In the genomic region with DNA sequence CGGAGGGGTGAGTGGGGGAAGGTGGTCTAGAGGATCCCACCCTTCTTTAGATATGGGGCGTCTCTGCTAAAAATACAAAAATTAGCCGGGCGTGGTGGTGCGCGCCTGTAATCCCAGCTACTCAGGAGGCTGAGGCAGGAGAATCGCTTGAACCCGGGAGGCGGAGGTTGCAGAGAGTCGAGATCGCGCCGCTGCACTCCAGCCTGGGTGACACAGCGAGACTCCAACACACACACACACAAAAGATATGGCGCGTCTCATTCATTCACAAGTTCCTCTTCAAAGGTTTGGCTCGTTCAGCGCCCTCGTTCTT, we compare ENCODE assay signal across 6 cellular contexts. TPM values are rescaled to one million over a fixed set of nuclear protein-coding genes. Genes with fewer than 3 reads are reported as not detected.
DNase-seq lines count a peak whose midpoint lies in the region; TF ChIP-seq lines count a peak whose summit lies in the region.
"Not testable (repeated sequence)": the region's sequence is repeated elsewhere in the genome, so short reads cannot be mapped to it uniquely, and the experiment has no call there.

No MANE protein-coding gene starts in this region.

- intact Hi-C loops in Calu3 (cut with micrococcal nuclease; ENCODE audit: unreplicated experiment): not testable (repeated sequence)
- intact Hi-C loops in spleen (cut with DNase I; ENCODE audit: low total_unique reads): loop anchor here (5.0 kb wide), 1 partner anchor 38 kb away; a partner anchor contains a TSS

- H3K27me3 Mint-ChIP-seq in Calu3 (ENCODE audit: unreplicated experiment); activated naive CD8-positive, alpha-beta T cell treated with anti-CD3 and anti-CD28 coated beads for 36 hours: not testable (repeated sequence)

- peaks cover 16% of the 10 kb centered on the region for H3K4me1 Mint-ChIP-seq in Calu3 (ENCODE audit: low read depth, unreplicated experiment)
- H3K4me1 Mint-ChIP-seq in activated naive CD8-positive, alpha-beta T cell treated with anti-CD3 and anti-CD28 coated beads for 36 hours: peaks cover 21% of the 10 kb centered on the region

- peak overlapping the region; percentile 82 to 92 (median 88) for H3K27ac ChIP-seq in Peyer's patch
- peak overlapping the region; percentile 75 to 97 (median 90) for H3K27ac ChIP-seq in spleen

- not testable (repeated sequence) for H3K9me3 ChIP-seq in Peyer's patch; mononuclear cell (ENCODE audit: low read depth, low read length); spleen

- 1 to 12% (median 7%) methylated on average over 13 to 19 of the region's 19 CpGs for WGBS in spleen, 5 donors

- H3K9me3 Mint-ChIP-seq in Calu3 (ENCODE audit: low read depth, unreplicated experiment); activated naive CD8-positive, alpha-beta T cell treated with anti-CD3 and anti-CD28 coated beads for 36 hours: not testable (repeated sequence)

- peaks cover 37% of the 10 kb centered on the region for H3K36me3 Mint-ChIP-seq in Calu3 (ENCODE audit: insufficient read depth, unreplicated experiment)
- not testable (repeated sequence) for H3K36me3 Mint-ChIP-seq in activated naive CD8-positive, alpha-beta T cell treated with anti-CD3 and anti-CD28 coated beads for 36 hours

- H3K27ac Mint-ChIP-seq in Calu3 (ENCODE audit: unreplicated experiment): peak overlapping the region; percentile 98
- peak overlapping the region; percentile 94 for H3K27ac Mint-ChIP-seq in activated naive CD8-positive, alpha-beta T cell treated with anti-CD3 and anti-CD28 coated beads for 36 hours

- peaks cover 3 to 35% (median 18%) of the 10 kb centered on the region in 4 donors for H3K4me1 ChIP-seq in Peyer's patch
- H3K4me1 ChIP-seq in mononuclear cell (ENCODE audit: insufficient read depth, low read length): peaks cover 55% of the 10 kb centered on the region
- peaks cover 27 to 48% (median 37%) of the 10 kb centered on the region in 6 donors for H3K4me1 ChIP-seq in spleen

- CTCF ChIA-PET in Calu3 (lab: Charles Lee): not testable (repeated sequence)

- not testable (repeated sequence) for BruUV-seq in Calu3 (replicated peaks; lab: Mats Ljungman, UMichigan)

- not testable (repeated sequence) for TF ChIP-seq POLR2A in Peyer's patch (IDR thresholded peaks at IDR 0.05); spleen (IDR thresholded peaks at IDR 0.05)

- TF ChIP-seq CTCF in Calu3 (IDR thresholded peaks at IDR 0.05; ENCODE audit: unreplicated experiment); Peyer's patch (IDR thresholded peaks at IDR 0.05); spleen (IDR thresholded peaks at IDR 0.05 in 8 of 11, conservative IDR thresholded peaks at IDR 0.05 in 3 of 11): not testable (repeated sequence)

- H3K4me3 Mint-ChIP-seq in Calu3 (ENCODE audit: low read depth, unreplicated experiment): peak overlapping the region; percentile 96
- H3K4me3 Mint-ChIP-seq in activated naive CD8-positive, alpha-beta T cell treated with anti-CD3 and anti-CD28 coated beads for 36 hours: peak overlapping the region; percentile 92

- not testable (repeated sequence) for DNase-seq in Calu3; Peyer's patch; activated naive CD8-positive, alpha-beta T cell treated with anti-CD3 and anti-CD28 coated beads for 36 hours; spleen
- peak; percentile 23 for DNase-seq in fibroblast of gingiva (ENCODE audit: low read depth)

- H3K36me3 ChIP-seq in Peyer's patch, spleen: not testable (repeated sequence)

- H3K4me3 ChIP-seq in Peyer's patch: peak overlapping the region; percentile 90 to 98 (median 92)
- peak overlapping the region; percentile 85 for H3K4me3 ChIP-seq in mononuclear cell (ENCODE audit: low read length)
- H3K4me3 ChIP-seq in spleen: peak overlapping the region; percentile 23 to 97 (median 84)

- not testable (repeated sequence) for H3K27me3 ChIP-seq in Peyer's patch; mononuclear cell (ENCODE audit: insufficient read depth, low read length); spleen (replicated peaks in 1 of 7)

RNA-seq across cellular contexts. Expression of a gene that starts 1.6 kb away (rescaled TPM):
- total RNA-seq in Calu3 (2022): 354 and 394 TPM in 2 replicates
- total RNA-seq in Peyer's patch: 100 to 1,000 TPM; 149 to 501 (median 469) TPM
- total RNA-seq in activated naive CD8-positive, alpha-beta T cell treated with anti-CD3 and anti-CD28 coated beads for 36 hours: 100 to 1,000 TPM; 167 to 168 TPM
- total RNA-seq in mononuclear cell: 94.2 TPM
- total RNA-seq in spleen: 100 to 1,000 TPM; 180 to 307 (median 274) TPM
- 100 to 1,000 TPM in 2 of 3 donors, 10 to 100 TPM in 1; 95.3 to 141 (median 139) TPM for polyA plus RNA-seq in spleen

RNA-seq across cellular contexts. Expression of a gene that starts 18.9 kb away (rescaled TPM):
- total RNA-seq in Calu3 (2022): 0.09 and 0.32 TPM in 2 replicates
- total RNA-seq in Peyer's patch: not detected
- under 1 TPM; 0.31 to 0.34 TPM for total RNA-seq in activated naive CD8-positive, alpha-beta T cell treated with anti-CD3 and anti-CD28 coated beads for 36 hours
- 0.21 TPM for total RNA-seq in mononuclear cell
- total RNA-seq in spleen: 1 to 10 TPM in 1 of 7 donors, under 1 TPM in 4, not detected in 2; 0.19 to 1.1 (median 0.54) TPM
- polyA plus RNA-seq in spleen: under 1 TPM; 0.09 to 0.19 (median 0.11) TPM

RNA-seq across cellular contexts. Expression of a gene that starts 26.9 kb away (rescaled TPM):
- 0.42 TPM in 1 of 2 replicates, not detected in the other for total RNA-seq in Calu3 (2022)
- 1 to 10 TPM in 2 of 4 donors, not detected in 2; 2.8 to 4.0 TPM for total RNA-seq in Peyer's patch
- total RNA-seq in activated naive CD8-positive, alpha-beta T cell treated with anti-CD3 and anti-CD28 coated beads for 36 hours: 10 to 100 TPM; 42.0 to 49.0 TPM
- 63.7 TPM for total RNA-seq in mononuclear cell
- total RNA-seq in spleen: 10 to 100 TPM in 4 of 7 donors, 1 to 10 TPM in 3; 3.9 to 19.5 (median 13.5) TPM
- 10 to 100 TPM in 2 of 3 donors, 1 to 10 TPM in 1; 9.4 to 19.1 (median 16.3) TPM for polyA plus RNA-seq in spleen

RNA-seq across cellular contexts. Expression of a gene that starts 39.2 kb away (rescaled TPM):
- total RNA-seq in Calu3 (2022) (46.1 and 50.6 TPM in 2 replicates), Peyer's patch (10 to 100 TPM; 65.6 to 91.1 (median 75.2) TPM), mononuclear cell (20.5 TPM), spleen (10 to 100 TPM; 36.5 to 52.4 (median 48.3) TPM)
- 10 to 100 TPM; 46.5 to 48.8 TPM for total RNA-seq in activated naive CD8-positive, alpha-beta T cell treated with anti-CD3 and anti-CD28 coated beads for 36 hours
- 10 to 100 TPM; 35.9 to 83.9 (median 68.7) TPM for polyA plus RNA-seq in spleen
